ENCODE assay signal across 24 cellular contexts in the genomic region with DNA sequence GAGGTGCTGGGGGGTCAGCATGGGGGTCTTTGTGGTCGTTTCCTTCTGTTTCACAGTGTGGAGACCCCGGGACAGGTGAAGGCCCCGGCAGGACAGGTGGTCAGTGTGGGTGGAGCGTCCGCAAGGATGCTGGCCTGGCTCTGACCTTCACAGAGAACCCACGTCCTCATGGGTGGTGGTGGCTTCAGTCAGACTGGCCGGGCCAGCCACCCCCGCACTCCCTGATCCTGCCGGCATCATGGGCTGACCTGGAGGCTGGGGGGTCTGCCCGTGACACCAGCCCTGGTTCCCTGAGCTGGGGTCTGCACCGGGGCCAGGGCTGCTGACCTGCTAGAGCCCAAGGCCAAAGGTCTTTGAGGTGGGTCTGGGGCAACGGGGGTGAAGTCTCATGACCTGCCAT. TPM values are rescaled to one million over a fixed set of nuclear protein-coding genes. Genes with fewer than 3 reads are reported as not detected.
"Had no signal": no experiment of that assay in that cellular context is flagged by ENCODE, and none has a peak within 500 bp of the region (broad histone marks: within the 10 kb centered on the region; RNA-seq: fewer than 3 reads in every experiment).

No MANE protein-coding gene starts in this region.

- H3K36me3 ChIP-seq: MG63 had no signal

- H3K9ac ChIP-seq: SK-N-SH had no signal

- H3K27me3 ChIP-seq: MG63 had no signal

- H3K4me3 ChIP-seq: MG63 had no signal

- FAIRE-seq: RCC 7860 had no signal

- H3K4me2 ChIP-seq: SK-N-SH had no signal

- DNase-seq: IMR-90, Karpas-422, KG1, MG63, NCI-H1092, NCI-H1105 treated with DMSO at 0.1 percent for 48 hours, NCI-H1417 treated with DMSO at 0.1 percent for 48 hours, NCI-H146, NCI-H187, NCI-H2029, NCI-H2081 treated with DMSO at 0.1 percent for 48 hours, NCI-H2171, NCI-H226, NCI-H446, NCI-H510A, NCI-H524 treated with DMSO at 0.1 percent for 48 hours, NCI-H69, NCI-H774, RPMI8226, SHP77, SK-N-SH had no signal

- H3K9me3 ChIP-seq: MG63, SK-N-SH had no signal

RNA-seq across cellular contexts. Expression of gene CDH4, which starts 41.9 kb away (rescaled TPM):
- total RNA-seq: HT-29, SK-MEL-5 had no signal
- polyA plus RNA-seq: SK-N-SH had no signal
